33 cellular contexts compared by ENCODE assay signal in the genomic region with DNA sequence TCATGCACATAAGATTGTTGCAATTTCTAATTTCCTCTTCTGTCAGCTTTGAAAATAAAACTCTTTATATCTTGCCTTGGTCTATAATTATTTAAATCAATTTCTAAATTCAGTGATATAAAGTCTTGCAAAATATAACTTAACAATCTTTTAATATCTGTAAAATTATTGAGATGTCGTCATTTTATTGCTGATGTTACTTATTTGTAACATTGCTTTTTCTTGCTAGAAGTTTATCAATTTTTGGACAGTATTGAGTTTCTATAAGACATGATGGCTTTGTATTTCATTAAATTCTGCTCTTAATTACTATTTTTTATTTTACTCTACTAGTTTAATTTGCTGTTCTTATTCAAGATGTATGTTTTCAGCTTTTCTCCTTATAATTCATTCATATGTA.
"Had no signal": no experiment of that assay in that cellular context is flagged by ENCODE, and none has a peak within 500 bp of the region (broad histone marks: within the 10 kb centered on the region; RNA-seq: fewer than 3 reads in every experiment).

No MANE protein-coding gene starts in this region.

- H3K79me2 ChIP-seq: parathyroid adenoma had no signal

- H3K27ac ChIP-seq: neutrophil, ovary, parathyroid adenoma, psoas muscle, skin epidermis, spleen, suprapubic skin, testis, tibial artery, transverse colon, upper lobe of right lung, uterus had no signal

- ATAC-seq: naive thymus-derived CD8-positive, alpha-beta T cell; natural killer cell treated with Interleukin-12 subunit alpha and Interleukin-12 subunit beta and Interleukin-15 and Interleukin-18, amount 100 ng/mL, for 72 hours; psoas muscle; right cardiac atrium; sciatic nerve; stimulated activated memory B cell treated with anti-CD40 and anti-IgM and Interleukin-4, amounts not matched to agents 10 μg/mL and 1 μg/mL and 100 μg/mL, for 72 hours; stimulated activated naive CD8-positive, alpha-beta T cell treated with anti-CD3 and anti-CD28 coated beads, Interleukin-15, amount 100 ng/mL, for 72 hours; stimulated activated naive CD8-positive, alpha-beta T cell treated with anti-CD3 and anti-CD28 coated beads, Interleukin-15, Interleukin-2, amounts not matched to agents 100 U/mL and 50 U/mL, for 24 hours; upper lobe of right lung had no signal

- H3K36me3 Mint-ChIP-seq: naive thymus-derived CD8-positive, alpha-beta T cell; natural killer cell treated with Interleukin-12 subunit alpha and Interleukin-12 subunit beta and Interleukin-15 and Interleukin-18, amount 100 ng/mL, for 72 hours; stimulated activated memory B cell treated with anti-CD40 and anti-IgM and Interleukin-4, amounts not matched to agents 10 μg/mL and 1 μg/mL and 100 μg/mL, for 72 hours; type B pancreatic cell had no signal

- H3K27ac Mint-ChIP-seq: naive thymus-derived CD8-positive, alpha-beta T cell; natural killer cell treated with Interleukin-12 subunit alpha and Interleukin-12 subunit beta and Interleukin-15 and Interleukin-18, amount 100 ng/mL, for 72 hours; nephron progenitor cell; progenitor cell of endocrine pancreas; stimulated activated memory B cell treated with anti-CD40 and anti-IgM and Interleukin-4, amounts not matched to agents 10 μg/mL and 1 μg/mL and 100 μg/mL, for 72 hours; stimulated activated naive CD8-positive, alpha-beta T cell treated with anti-CD3 and anti-CD28 coated beads, Interleukin-15, amount 100 ng/mL, for 72 hours; type B pancreatic cell had no signal

- DNase-seq: naive thymus-derived CD8-positive, alpha-beta T cell; nephron progenitor cell; nucleus accumbens; ovary; posterior cingulate gyrus; psoas muscle; right cardiac atrium; spleen; stimulated activated CD4-positive, alpha-beta T cell treated with anti-CD3 and anti-CD28 coated beads, Interleukin-12 subunit alpha, Interleukin-12 subunit beta, amount 100 ng/mL, for 4 hours; stimulated activated CD4-positive, alpha-beta T cell treated with anti-CD3 and anti-CD28 coated beads, Interleukin-1b, Interleukin-23, amount 100 ng/mL, for 48 hours; stimulated activated CD4-positive, alpha-beta T cell treated with anti-CD3 and anti-CD28 coated beads, Interleukin-4, amount 100 ng/mL, for 1 hour; stimulated activated CD4-positive, alpha-beta T cell treated with anti-CD3 and anti-CD28 coated beads, Interleukin-4, amount 100 ng/mL, for 4 hours; stimulated activated CD8-positive, alpha-beta memory T cell treated with anti-CD3 and anti-CD28 coated beads, Interleukin-4, amount 100 ng/mL, for 48 hours; stimulated activated naive CD4-positive, alpha-beta T cell; stimulated activated naive CD8-positive, alpha-beta T cell treated with anti-CD3 and anti-CD28 coated beads, Interleukin-15, amount 100 ng/mL, for 72 hours; stimulated activated naive CD8-positive, alpha-beta T cell treated with anti-CD3 and anti-CD28 coated beads, Interleukin-15, Interleukin-2, amounts not matched to agents 100 U/mL and 50 U/mL, for 24 hours; substantia nigra; testis; tibial artery; transverse colon; upper lobe of right lung; uterus had no signal

- H3K4me3 Mint-ChIP-seq: naive thymus-derived CD8-positive, alpha-beta T cell; natural killer cell treated with Interleukin-12 subunit alpha and Interleukin-12 subunit beta and Interleukin-15 and Interleukin-18, amount 100 ng/mL, for 72 hours; nephron progenitor cell; neural crest cell; stimulated activated memory B cell treated with anti-CD40 and anti-IgM and Interleukin-4, amounts not matched to agents 10 μg/mL and 1 μg/mL and 100 μg/mL, for 72 hours; stimulated activated naive CD8-positive, alpha-beta T cell treated with anti-CD3 and anti-CD28 coated beads, Interleukin-15, amount 100 ng/mL, for 72 hours; type B pancreatic cell had no signal

- H3K9ac ChIP-seq: parathyroid adenoma had no signal

- H3K27me3 Mint-ChIP-seq: naive thymus-derived CD8-positive, alpha-beta T cell; natural killer cell treated with Interleukin-12 subunit alpha and Interleukin-12 subunit beta and Interleukin-15 and Interleukin-18, amount 100 ng/mL, for 72 hours; progenitor cell of endocrine pancreas; stimulated activated memory B cell treated with anti-CD40 and anti-IgM and Interleukin-4, amounts not matched to agents 10 μg/mL and 1 μg/mL and 100 μg/mL, for 72 hours; stimulated activated naive CD8-positive, alpha-beta T cell treated with anti-CD3 and anti-CD28 coated beads, Interleukin-15, amount 100 ng/mL, for 72 hours; type B pancreatic cell had no signal

- H3K36me3 ChIP-seq: neutrophil, ovary, spleen, suprapubic skin, tibial artery, transverse colon, upper lobe of right lung, uterus had no signal

- H3K4me3 ChIP-seq: ovary, psoas muscle, skin epidermis, smooth muscle cell, spleen, suprapubic skin, testis, tibial artery, transverse colon, upper lobe of right lung, uterus had no signal

- H3K4me1 Mint-ChIP-seq: naive thymus-derived CD8-positive, alpha-beta T cell; nephron progenitor cell; neural crest cell; stimulated activated memory B cell treated with anti-CD40 and anti-IgM and Interleukin-4, amounts not matched to agents 10 μg/mL and 1 μg/mL and 100 μg/mL, for 72 hours; stimulated activated naive CD8-positive, alpha-beta T cell treated with anti-CD3 and anti-CD28 coated beads, Interleukin-15, amount 100 ng/mL, for 72 hours had no signal

- H3K4me2 ChIP-seq: smooth muscle cell had no signal

- H3K4me1 ChIP-seq: parathyroid adenoma, psoas muscle, spleen, suprapubic skin, testis, tibial artery, transverse colon, upper lobe of right lung, uterus had no signal

- H3K9me3 ChIP-seq: neutrophil, ovary, psoas muscle, testis, tibial artery, transverse colon, upper lobe of right lung, uterus had no signal

- H3K27me3 ChIP-seq: neutrophil, ovary, spleen, suprapubic skin, testis, transverse colon, upper lobe of right lung, uterus had no signal

- H2AFZ ChIP-seq: parathyroid adenoma had no signal
